Comparison of ENCODE assay signal across 8 cellular contexts in the genomic region with DNA sequence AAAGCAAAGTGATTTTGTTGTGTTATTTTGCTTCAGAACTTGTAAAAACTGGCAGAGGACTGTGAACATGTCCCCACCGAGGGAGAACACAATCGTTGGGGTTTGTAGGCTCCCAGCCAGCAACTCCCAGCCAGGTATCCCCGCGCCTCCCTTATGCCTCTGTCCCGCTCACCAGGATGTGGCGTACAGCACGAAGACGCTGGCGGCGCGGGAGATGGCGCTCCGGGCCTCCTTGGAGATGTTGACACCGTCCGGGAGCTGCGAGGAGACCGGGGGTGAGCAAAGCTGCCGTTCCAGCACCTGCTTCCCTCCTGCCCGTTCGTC. TPM values are rescaled to one million over a fixed set of nuclear protein-coding genes. Genes with fewer than 3 reads are reported as not detected.
A peak's percentile ranks its signal among the peaks of the same experiment; 100 is the strongest.
DNase-seq lines count a peak whose midpoint lies in the region; ATAC-seq and TF ChIP-seq lines count a peak whose summit lies in the region.

No MANE protein-coding gene starts in this region.

- DNase-seq in activated T-cell treated with anti-CD3 and anti-CD28 coated beads, Interleukin-2, amount 50 U/mL, for 4 hours = no peak
- no peak for DNase-seq in activated T-cell treated with anti-CD3 and anti-CD28 coated beads, Interleukin-2, amount 50 U/mL, for 48 hours
- DNase-seq in Panc1 (ENCODE audit: low read depth, low spot score) (no peak), psoas muscle (no peak), hepatic stellate cell (ENCODE audit: low spot score) (no peak)

- in situ Hi-C loops in Panc1 (cut with HindIII; ENCODE audit: low pct_unique_long_range_greater_than_20kb, low sequenced_read_pairs) = no loop called here

- H3K27me3 ChIP-seq in Panc1 (ENCODE audit: control insufficient read depth, insufficient read depth, low read length) (no peaks in the 10 kb centered on the region), psoas muscle (ENCODE audit: insufficient read depth in 3 of 3, low read length in 2 of 3) (no peaks in the 10 kb centered on the region)

- H3K4me3 Mint-ChIP-seq in activated T-cell treated with anti-CD3 and anti-CD28 coated beads, Interleukin-2, amount 50 U/mL, for 4 hours = peak overlapping the region; percentile 98

- peaks cover 27% of the 10 kb centered on the region for H3K4me1 Mint-ChIP-seq in activated T-cell treated with anti-CD3 and anti-CD28 coated beads, Interleukin-2, amount 50 U/mL, for 4 hours (ENCODE audit: low read depth)

- H3K9me3 ChIP-seq in Panc1 (ENCODE audit: control insufficient read depth, insufficient read depth, low read depth, low read length) (no peaks in the 10 kb centered on the region), psoas muscle (no peaks in the 10 kb centered on the region)

- BruUV-seq in Panc1 (replicated peaks; lab: Mats Ljungman, UMichigan) = no TSS peak

- CTCF ChIA-PET in Panc1 (lab: Charles Lee) = interaction anchor here (0.7 to 1.0 kb wide), 2 partner anchors 9 to 247 kb away, joined by 4 to 6 read pairs; partner anchors contain the start of gene ALAD

- H3K27me3 Mint-ChIP-seq in activated T-cell treated with anti-CD3 and anti-CD28 coated beads, Interleukin-2, amount 50 U/mL, for 4 hours (ENCODE audit: low read depth) = no peaks in the 10 kb centered on the region

- intact Hi-C loops in Panc1 (cut with micrococcal nuclease; ENCODE audit: unreplicated experiment) = no loop called here
- intact Hi-C loops in psoas muscle (cut with DNase I) = loop anchor here (5.0 to 10.0 kb wide), 3 partner anchors 95 to 255 kb away; partner anchors contain the start of gene SLC31A2 (in 1 of the 2)

- H3K4me3 ChIP-seq in Panc1 (ENCODE audit: low read depth in 2 of 2, low read length in 2 of 2) = peak overlapping the region; percentile 95 to 97
- peak overlapping the region; percentile 95 for H3K4me3 ChIP-seq in psoas muscle

- WGBS in psoas muscle, 3 donors = 0% methylated on average over 20 of the region's 20 CpGs

- peak overlapping the region; percentile 99 for H3K27ac ChIP-seq in Panc1 (ENCODE audit: low read length)
- H3K27ac ChIP-seq in psoas muscle = peak overlapping the region; percentile 97

- H3K36me3 Mint-ChIP-seq in activated T-cell treated with anti-CD3 and anti-CD28 coated beads, Interleukin-2, amount 50 U/mL, for 4 hours (ENCODE audit: insufficient read depth) = peaks cover 23% of the 10 kb centered on the region

- H3K36me3 ChIP-seq in Panc1 (ENCODE audit: control insufficient read depth, insufficient read depth, low read length) = peaks cover 7% of the 10 kb centered on the region
- H3K36me3 ChIP-seq in psoas muscle (ENCODE audit: insufficient read depth in 1 of 2, low read depth in 1 of 2) = peaks cover 9 to 22% of the 10 kb centered on the region in 2 donors

- peak; percentile 18 to 28 for ATAC-seq in activated T-cell treated with anti-CD3 and anti-CD28 coated beads, Interleukin-2, amount 50 U/mL, for 4 hours
- ATAC-seq in Panc1 (peak; percentile 30; the same call in 1 of the 2 replicates), esophagus mucosa (peak; percentile 31), psoas muscle (peak in 3 of 4 donors; percentile 0 to 1 (median 0)), GM18907 (IDR thresholded peaks at IDR 0.05; ENCODE audit: unreplicated experiment) (no peak), GM21528 (IDR thresholded peaks at IDR 0.05; ENCODE audit: low FRiP score, unreplicated experiment) (no peak)

- POLR2A ChIA-PET in Panc1 (lab: Charles Lee) = interaction anchor here (0.7 kb wide), 1 partner anchor 8 kb away, joined by 5 read pairs; no protein-coding TSS in a partner anchor

- no peaks in the 10 kb centered on the region; the same call in 1 of the 2 replicates for H3K4me1 ChIP-seq in Panc1 (ENCODE audit: control insufficient read depth, insufficient read depth, low read length)
- H3K4me1 ChIP-seq in psoas muscle = peaks cover 5% of the 10 kb centered on the region

- no peak for TF ChIP-seq CTCF in Panc1 (IDR thresholded peaks at IDR 0.05)
- TF ChIP-seq CTCF in psoas muscle (IDR thresholded peaks at IDR 0.05) = no peak

- H3K9me3 Mint-ChIP-seq in activated T-cell treated with anti-CD3 and anti-CD28 coated beads, Interleukin-2, amount 50 U/mL, for 4 hours = no peaks in the 10 kb centered on the region

RNA-seq across cellular contexts. Expression of gene POLE3, which starts 0.6 kb away (rescaled TPM):
- 100 to 1,000 TPM in 2 of 3 donors, 10 to 100 TPM in 1; 97.5 to 111 (median 106) TPM for total RNA-seq in activated T-cell treated with anti-CD3 and anti-CD28 coated beads, Interleukin-2, amount 50 U/mL, for 4 hours
- 48.5 TPM for total RNA-seq in Panc1 (2021; ENCODE audit: unreplicated experiment)
- 40.1 TPM for polyA plus RNA-seq in Panc1 (2012; ENCODE audit: insufficient read length)
- 39.7 TPM for total RNA-seq in esophagus mucosa
- 10 to 100 TPM; 29.8 to 50.4 (median 38.5) TPM for total RNA-seq in psoas muscle
- polyA plus RNA-seq in psoas muscle = 100 to 1,000 TPM in 1 of 3 donors, 10 to 100 TPM in 2; 45.4 to 173 (median 98.5) TPM

RNA-seq across cellular contexts. Expression of gene C9orf43, which starts 0.7 kb away (rescaled TPM):
- 1 to 10 TPM in 2 of 3 donors, under 1 TPM in 1; 0.57 to 1.4 (median 1.1) TPM for total RNA-seq in activated T-cell treated with anti-CD3 and anti-CD28 coated beads, Interleukin-2, amount 50 U/mL, for 4 hours
- total RNA-seq in Panc1 (2021; ENCODE audit: unreplicated experiment) = 1.2 TPM
- 1.1 TPM for polyA plus RNA-seq in Panc1 (2012; ENCODE audit: insufficient read length)
- total RNA-seq in esophagus mucosa = 0.36 TPM
- total RNA-seq in psoas muscle = under 1 TPM in 1 of 4 donors, not detected in 3; 0.73 TPM
- under 1 TPM in 2 of 3 donors, not detected in 1; 0.07 to 0.79 TPM for polyA plus RNA-seq in psoas muscle

RNA-seq across cellular contexts. Expression of gene ALAD, which starts 8.8 kb away (rescaled TPM):
- 10 to 100 TPM; 17.9 to 18.4 (median 18.2) TPM for total RNA-seq in activated T-cell treated with anti-CD3 and anti-CD28 coated beads, Interleukin-2, amount 50 U/mL, for 4 hours
- total RNA-seq in Panc1 (2021; ENCODE audit: unreplicated experiment) (8.9 TPM), esophagus mucosa (55.2 TPM), psoas muscle (10 to 100 TPM; 13.1 to 29.0 (median 19.8) TPM)
- 10.6 TPM for polyA plus RNA-seq in Panc1 (2012; ENCODE audit: insufficient read length)
- polyA plus RNA-seq in psoas muscle = 10 to 100 TPM; 13.7 to 43.1 (median 17.3) TPM

RNA-seq across cellular contexts. Expression of gene HDHD3, which starts 33.1 kb away (rescaled TPM):
- 10 to 100 TPM in 2 of 3 donors, 1 to 10 TPM in 1; 7.1 to 14.4 (median 12.7) TPM for total RNA-seq in activated T-cell treated with anti-CD3 and anti-CD28 coated beads, Interleukin-2, amount 50 U/mL, for 4 hours
- 14.5 TPM for total RNA-seq in Panc1 (2021; ENCODE audit: unreplicated experiment)
- 13.5 TPM for polyA plus RNA-seq in Panc1 (2012; ENCODE audit: insufficient read length)
- 41.2 TPM for total RNA-seq in esophagus mucosa
- total RNA-seq in psoas muscle = 10 to 100 TPM in 1 of 4 donors, 1 to 10 TPM in 3; 7.3 to 11.5 (median 8.6) TPM
- 10 to 100 TPM in 2 of 3 donors, 1 to 10 TPM in 1; 7.0 to 14.9 (median 12.2) TPM for polyA plus RNA-seq in psoas muscle

RNA-seq across cellular contexts. Expression of gene RGS3, which starts 53.7 kb away (rescaled TPM):
- 10 to 100 TPM; 51.4 to 65.9 (median 63.5) TPM for total RNA-seq in activated T-cell treated with anti-CD3 and anti-CD28 coated beads, Interleukin-2, amount 50 U/mL, for 4 hours
- 15.1 TPM for total RNA-seq in Panc1 (2021; ENCODE audit: unreplicated experiment)
- polyA plus RNA-seq in Panc1 (2012; ENCODE audit: insufficient read length) = 12.4 TPM
- total RNA-seq in esophagus mucosa = 22.8 TPM
- 10 to 100 TPM; 10.6 to 38.1 (median 18.3) TPM for total RNA-seq in psoas muscle
- polyA plus RNA-seq in psoas muscle = 10 to 100 TPM in 2 of 3 donors, 1 to 10 TPM in 1; 7.1 to 18.4 (median 12.8) TPM

Comparison
In these comparisons a context has a peak if more than half of its experiments do, and no peak if none do; other contexts are left out.
1. ATAC-seq: peak in activated T-cell treated with anti-CD3 and anti-CD28 coated beads, Interleukin-2, amount 50 U/mL, for 4 hours (2 of 2), Panc1 (single experiment), esophagus mucosa (single experiment) and psoas muscle (3 of 4); none in GM18907 (single experiment) and GM21528 (single experiment).